ENCODE assay signal across 12 cellular contexts in genomic region chr16:70804153-70804728, GRCh38. TPM values are rescaled to one million over a fixed set of nuclear protein-coding genes. Genes with fewer than 3 reads are reported as not detected.
DNase-seq lines count a peak whose midpoint lies in the region; ATAC-seq and TF ChIP-seq lines count a peak whose summit lies in the region.
"Had no signal": no experiment of that assay in that cellular context is flagged by ENCODE, and none has a peak within 500 bp of the region (broad histone marks: within the 10 kb centered on the region; RNA-seq: fewer than 3 reads in every experiment).

No MANE protein-coding gene starts in this region.

- H3K36me3 ChIP-seq in esophagus muscularis mucosa, result no peaks in the 10 kb centered on the region
- H3K36me3 ChIP-seq: BE2C, neural progenitor cell had no signal

- peaks cover 9 to 21% (median 14%) of the 10 kb centered on the region in 4 donors for H3K4me1 ChIP-seq in esophagus muscularis mucosa
- H3K4me1 ChIP-seq: BE2C had no signal

- DNase-seq in activated T-cell treated with anti-CD3 and anti-CD28 coated beads, Interleukin-2, amount 50 U/mL, for 72 hours, result no peak
- no peak for DNase-seq in activated T-cell treated with anti-CD3 and anti-CD28 coated beads, Interleukin-2, amount 50 U/mL, for 48 hours
- DNase-seq in RPMI7951 (ENCODE audit: low read depth) (peak; percentile 79), fibroblast of gingiva (ENCODE audit: low read depth) (peak; percentile 79), NCI-H345 (lab: John Stamatoyannopoulos, UW) (no peak), esophagus muscularis mucosa (ENCODE audit: extremely low spot score) (no peak)
- DNase-seq: activated CD8-positive, alpha-beta memory T cell treated with anti-CD3 and anti-CD28 coated beads, Interleukin-2, amount 50 U/mL, for 4 hours; BE2C had no signal

- H3K9me3 ChIP-seq in esophagus muscularis mucosa, result peaks cover 0 to 10% (median 3%) of the 10 kb centered on the region in 4 donors
- H3K9me3 ChIP-seq: BE2C had no signal

- peak in 1 of 2 donors; percentile 3 for ATAC-seq in activated T-cell treated with anti-CD3 and anti-CD28 coated beads, Interleukin-2, amount 50 U/mL, for 72 hours (replicated peaks in 1 of 2)
- no peak for ATAC-seq in HG02571 (IDR thresholded peaks at IDR 0.05; ENCODE audit: unreplicated experiment)
- no peak for ATAC-seq in GM19397 (IDR thresholded peaks at IDR 0.05; ENCODE audit: unreplicated experiment)

- peaks cover 0 to 3% of the 10 kb centered on the region in 2 donors for H3K36me3 Mint-ChIP-seq in activated T-cell treated with anti-CD3 and anti-CD28 coated beads, Interleukin-2, amount 50 U/mL, for 72 hours (ENCODE audit: insufficient read depth in 2 of 2)
- H3K36me3 Mint-ChIP-seq: neural progenitor cell had no signal

- H3K9me3 Mint-ChIP-seq in activated T-cell treated with anti-CD3 and anti-CD28 coated beads, Interleukin-2, amount 50 U/mL, for 72 hours, result no peaks in the 10 kb centered on the region

- H3K4me3 ChIP-seq in esophagus muscularis mucosa, result no peak overlapping the region
- H3K4me3 ChIP-seq: neural progenitor cell, SK-N-MC had no signal

- TF ChIP-seq CTCF in esophagus muscularis mucosa (IDR thresholded peaks at IDR 0.05), result no peak

- WGBS in esophagus muscularis mucosa, result 71% methylated on average over 8 of the region's 8 CpGs

- H3K27me3 Mint-ChIP-seq in activated T-cell treated with anti-CD3 and anti-CD28 coated beads, Interleukin-2, amount 50 U/mL, for 72 hours (ENCODE audit: low read depth), result no peaks in the 10 kb centered on the region

- no peak for TF ChIP-seq POLR2A in esophagus muscularis mucosa (IDR thresholded peaks at IDR 0.05; ENCODE audit: low read depth)

- H3K4me3 Mint-ChIP-seq in activated T-cell treated with anti-CD3 and anti-CD28 coated beads, Interleukin-2, amount 50 U/mL, for 72 hours, result peak overlapping the region in 1 of 2 donors; percentile 45
- H3K4me3 Mint-ChIP-seq: neural progenitor cell had no signal

- intact Hi-C loops in esophagus muscularis mucosa (cut with DNase I), result loop anchor here (5.0 kb wide), 1 partner anchor 553 kb away; the partner anchor contains the start of gene CALB2

- peak overlapping the region; percentile 36 for H3K27ac Mint-ChIP-seq in activated T-cell treated with anti-CD3 and anti-CD28 coated beads, Interleukin-2, amount 50 U/mL, for 72 hours
- H3K27ac Mint-ChIP-seq: neural progenitor cell had no signal

- no peak overlapping the region for H3K27ac ChIP-seq in esophagus muscularis mucosa (replicated peaks in 1 of 4)
- H3K27ac ChIP-seq: neural progenitor cell, SK-N-MC had no signal

- peaks cover 0 to 23% (median 0%) of the 10 kb centered on the region in 4 donors for H3K27me3 ChIP-seq in esophagus muscularis mucosa

- H3K4me1 Mint-ChIP-seq in activated T-cell treated with anti-CD3 and anti-CD28 coated beads, Interleukin-2, amount 50 U/mL, for 72 hours (ENCODE audit: low read depth), result peaks cover 25% of the 10 kb centered on the region

- TF ChIP-seq EP300 in esophagus muscularis mucosa (IDR thresholded peaks at IDR 0.05), result no peak

RNA-seq across cellular contexts. Expression of gene VAC14, which starts 3.3 kb away (rescaled TPM):
- 10 to 100 TPM; 23.1 to 29.6 TPM for total RNA-seq in activated T-cell treated with anti-CD3 and anti-CD28 coated beads, Interleukin-2, amount 50 U/mL, for 72 hours
- 33.9 and 39.4 TPM in 2 replicates for total RNA-seq in RPMI7951 (2014; rRNA removed; shearing (Covaris generic))
- total RNA-seq in esophagus muscularis mucosa, result 10 to 100 TPM; 31.1 to 47.0 (median 37.0) TPM

Comparison
In these comparisons a context has a peak if more than half of its experiments do, and no peak if none do; other contexts are left out.
1. DNase-seq: peak in RPMI7951 (single experiment) and fibroblast of gingiva (single experiment); none in activated T-cell treated with anti-CD3 and anti-CD28 coated beads, Interleukin-2, amount 50 U/mL, for 72 hours (0 of 2), activated T-cell treated with anti-CD3 and anti-CD28 coated beads, Interleukin-2, amount 50 U/mL, for 48 hours (0 of 2), NCI-H345 (single experiment) and esophagus muscularis mucosa (single experiment).